ENCODE assay signal across 9 cellular contexts in genomic region chr5:33969572-33970452, GRCh38. TPM values are rescaled to one million over a fixed set of nuclear protein-coding genes. Genes with fewer than 3 reads are reported as not detected.
A peak's percentile ranks its signal among the peaks of the same experiment; 100 is the strongest.
DNase-seq lines count a peak whose midpoint lies in the region; ATAC-seq, FAIRE-seq and TF ChIP-seq lines count a peak whose summit lies in the region.
"Had no signal": no experiment of that assay in that cellular context is flagged by ENCODE, and none has a peak within 500 bp of the region (broad histone marks: within the 10 kb centered on the region; RNA-seq: fewer than 3 reads in every experiment).

No MANE protein-coding gene starts in this region.

- CTCF ChIA-PET in PC-9 (lab: Charles Lee) (interaction anchor here (0.5 to 2.8 kb wide), 31 partner anchors 9 to 1598 kb away, joined by 3 to 46 read pairs (median 4); partner anchors contain the start of genes ADAMTS12, AMACR and TARS1), H1 (lab: Charles Lee; ENCODE audit: partially characterized antibody) (interaction anchor here (0.6 to 4.7 kb wide), 56 partner anchors 9 to 535 kb away, joined by 3 to 46 read pairs (median 4); partner anchors contain the start of gene RXFP3)

- H3K27me3 ChIP-seq in PC-9 (ENCODE audit: insufficient read depth, low read depth) (no peaks in the 10 kb centered on the region), H1 (replicated peaks in 1 of 4; ENCODE audit: control insufficient read depth in 3 of 4, extremely low read depth in 1 of 4, insufficient read depth in 3 of 4, low read length in 3 of 4) (no peaks in the 10 kb centered on the region), mesenchymal stem cell (ENCODE audit: control insufficient read depth in 1 of 2, insufficient read depth in 1 of 2, low read length in 2 of 2) (no peaks in the 10 kb centered on the region)

- H3K27ac ChIP-seq in PC-9, result no peak overlapping the region
- no peak overlapping the region for H3K27ac ChIP-seq in H1 (ENCODE audit: low read depth, low read length)
- no peak overlapping the region for H3K27ac ChIP-seq in mesenchymal stem cell (ENCODE audit: low read length, poor library complexity, severe bottlenecking)
- H3K27ac ChIP-seq: skin epidermis had no signal

- H4K5ac ChIP-seq in H1 (ENCODE audit: insufficient read length, low read depth, low read length), result no peak overlapping the region

- TF ChIP-seq CTCF in PC-9 (conservative IDR thresholded peaks at IDR 0.05) (peak; percentile 90), H1 (IDR thresholded peaks at IDR 0.05; ENCODE audit: control extremely low read depth in 1 of 3, insufficient read depth in 1 of 3, low read depth in 1 of 3, low read length in 3 of 3) (peak in 2 of 3 experiments; percentile 74 to 84; a peak in 3 of 4 replicates)

- BruUV-seq in PC-9 (replicated peaks; lab: Mats Ljungman, UMichigan), result no TSS peak

- H3K14ac ChIP-seq in H1 (ENCODE audit: insufficient read length), result no peak overlapping the region
- no peak overlapping the region for H3K14ac ChIP-seq in mesenchymal stem cell (ENCODE audit: low read length in 2 of 2)

- ATAC-seq in GM19328 (IDR thresholded peaks at IDR 0.05; ENCODE audit: unreplicated experiment) (peak; percentile 61), HG03460 (IDR thresholded peaks at IDR 0.05; ENCODE audit: unreplicated experiment) (peak; percentile 70), GM18873 (IDR thresholded peaks at IDR 0.05; ENCODE audit: low FRiP score, unreplicated experiment) (no peak)

- H3K79me2 ChIP-seq in PC-9 (ENCODE audit: low read depth) (no peaks in the 10 kb centered on the region), H1 (ENCODE audit: control insufficient read depth in 1 of 2, insufficient read depth in 2 of 2, low read length in 2 of 2) (no peaks in the 10 kb centered on the region)

- H2BK120ac ChIP-seq in H1 (replicated peaks; ENCODE audit: low read depth, low read length) (no peak overlapping the region), mesenchymal stem cell (ENCODE audit: low read depth, low read length) (no peak overlapping the region)

- H3K79me1 ChIP-seq in H1 (ENCODE audit: low read depth, low read length) (no peaks in the 10 kb centered on the region), mesenchymal stem cell (replicated peaks; ENCODE audit: low read length, poor library complexity, severe bottlenecking) (no peaks in the 10 kb centered on the region)

- H3K36me3 ChIP-seq in PC-9 (ENCODE audit: low read depth), result no peaks in the 10 kb centered on the region
- no peaks in the 10 kb centered on the region for H3K36me3 ChIP-seq in H1 (ENCODE audit: control insufficient read depth in 2 of 4, insufficient read depth in 4 of 4, low read length in 3 of 4)
- no peaks in the 10 kb centered on the region for H3K36me3 ChIP-seq in mesenchymal stem cell (ENCODE audit: control insufficient read depth in 1 of 2, insufficient read depth in 2 of 2, low read depth in 1 of 2, low read length in 2 of 2)

- H3K4me2 ChIP-seq in PC-9 (0 out of 2 replicates have a peak overlapping the region, but pooled peaks have one; percentile 1), H1 (ENCODE audit: insufficient read depth in 1 of 2, low read depth in 2 of 2, low read length in 2 of 2) (no peak overlapping the region), mesenchymal stem cell (ENCODE audit: low read length, poor library complexity, severe bottlenecking) (no peak overlapping the region)

- TF ChIP-seq RAD21 in H1 (IDR thresholded peaks at IDR 0.05 in 1 of 2, conservative IDR thresholded peaks at IDR 0.05 in 1 of 2; ENCODE audit: low read depth in 2 of 2, low read length in 2 of 2), result peak; percentile 90 to 91

- POLR2A ChIA-PET in PC-9 (lab: Charles Lee; ENCODE audit: unreplicated experiment), result interaction anchor here (0.6 kb wide), 3 partner anchors 111 to 531 kb away, joined by 3 to 8 read pairs (median 6); no protein-coding TSS in a partner anchor
- POLR2A ChIA-PET in H1 (lab: Charles Lee; ENCODE audit: partially characterized antibody), result interaction anchor here (0.6 to 2.1 kb wide), 6 partner anchors 9 to 528 kb away, joined by 3 to 6 read pairs (median 3); no protein-coding TSS in a partner anchor

- H4K91ac ChIP-seq in H1 (replicated peaks; ENCODE audit: insufficient read length, low read length), result no peak overlapping the region
- H4K91ac ChIP-seq in mesenchymal stem cell (ENCODE audit: low read length), result no peak overlapping the region

- FAIRE-seq in H1 (lab: Jason Lieb, UNC), result peak; percentile 83

- 0 out of 2 replicates have a peak overlapping the region, but pooled peaks have one; percentile 11 for H2BK12ac ChIP-seq in H1 (ENCODE audit: low read depth, low read length)
- peak overlapping the region in 1 of 2 experiments; percentile 45 for H2BK12ac ChIP-seq in mesenchymal stem cell (ENCODE audit: low read length in 2 of 2)

- intact Hi-C loops in PC-9 (cut with micrococcal nuclease; ENCODE audit: unreplicated experiment), result loop anchor here (1.0 kb wide), 3 partner anchors 36 to 534 kb away; no protein-coding TSS in a partner anchor

- DNase-seq in DMS114 treated with DMSO at 0.1 percent for 48 hours (lab: John Stamatoyannopoulos, UW; ENCODE audit: unreplicated experiment), result peak; percentile 7
- peak; percentile 59 to 64 for DNase-seq in PC-9
- DNase-seq in H1 (ENCODE audit: low read depth in 1 of 2, low spot score in 2 of 2), result no peak
- DNase-seq in mesenchymal stem cell, result peak; percentile 67
- DNase-seq in stimulated activated CD4-positive, alpha-beta T cell treated with anti-CD3 and anti-CD28 coated beads, Interleukin-12 subunit alpha, Interleukin-12 subunit beta, amount 100 ng/mL, for 4 hours, result no peak

- H2BK5ac ChIP-seq in H1 (ENCODE audit: low read depth, low read length) (no peak overlapping the region), mesenchymal stem cell (ENCODE audit: low read depth, low read length, poor library complexity, severe bottlenecking) (no peak overlapping the region)

- H3K9me3 ChIP-seq in PC-9 (ENCODE audit: insufficient read depth, low read depth), result no peaks in the 10 kb centered on the region
- no peaks in the 10 kb centered on the region for H3K9me3 ChIP-seq in H1 (ENCODE audit: insufficient read depth in 2 of 2, low read depth in 1 of 2, low read length in 1 of 2)
- H3K9me3 ChIP-seq in mesenchymal stem cell (ENCODE audit: control insufficient read depth, low read length), result no peaks in the 10 kb centered on the region

- 0 out of 2 replicates have a peak overlapping the region, but pooled peaks have one; percentile 34 for H2BK15ac ChIP-seq in H1 (ENCODE audit: low read length)
- H2BK15ac ChIP-seq in mesenchymal stem cell (ENCODE audit: low read depth, poor library complexity, severe bottlenecking), result no peak overlapping the region

- H3K23ac ChIP-seq in H1 (ENCODE audit: insufficient read length), result no peak overlapping the region
- no peak overlapping the region for H3K23ac ChIP-seq in mesenchymal stem cell (ENCODE audit: low read length in 2 of 2)

- no peak overlapping the region for H2AFZ ChIP-seq in PC-9
- peak overlapping the region; percentile 83 for H2AFZ ChIP-seq in H1 (ENCODE audit: low read length)
- H2AFZ ChIP-seq in mesenchymal stem cell (ENCODE audit: low read depth, low read length), result no peak overlapping the region

- H3K4me1 ChIP-seq in PC-9 (replicated peaks; ENCODE audit: insufficient read depth) (0 out of 2 replicates have a peak, but pooled peaks cover 3% of the 10 kb centered on the region), H1 (replicated peaks in 1 of 4; ENCODE audit: control insufficient read depth in 3 of 4, insufficient read depth in 4 of 4, low read length in 3 of 4) (no peaks in the 10 kb centered on the region), mesenchymal stem cell (ENCODE audit: control insufficient read depth, insufficient read depth, low read depth, low read length) (no peaks in the 10 kb centered on the region)

- H3K18ac ChIP-seq in H1 (ENCODE audit: extremely low read depth, low read length), result no peak overlapping the region
- peak overlapping the region in 1 of 2 experiments; percentile 5 for H3K18ac ChIP-seq in mesenchymal stem cell (ENCODE audit: low read depth in 1 of 2, low read length in 2 of 2)

- no peak overlapping the region for H3K56ac ChIP-seq in H1 (replicated peaks; ENCODE audit: insufficient read length, low read depth, low read length)

- no peaks in the 10 kb centered on the region for H3F3A ChIP-seq in PC-9 (ENCODE audit: insufficient read depth, low read depth)

- TF ChIP-seq EP300 in H1 (IDR thresholded peaks at IDR 0.05; ENCODE audit: borderline replicate concordance in 1 of 2, low read depth in 2 of 2, low read length in 2 of 2), result no peak

- H3K4me3 ChIP-seq in PC-9, result no peak overlapping the region
- no peak overlapping the region for H3K4me3 ChIP-seq in H1 (ENCODE audit: extremely low read depth in 1 of 4, insufficient read depth in 2 of 4, low read depth in 3 of 4, low read length in 4 of 4)
- no peak overlapping the region for H3K4me3 ChIP-seq in mesenchymal stem cell (ENCODE audit: insufficient read depth in 1 of 2, low read depth in 1 of 2, low read length in 2 of 2)
- H3K4me3 ChIP-seq: skin epidermis had no signal

- no peaks in the 10 kb centered on the region for H3K9me2 ChIP-seq in PC-9 (ENCODE audit: insufficient read depth)

- H3K4ac ChIP-seq in H1 (replicated peaks; ENCODE audit: insufficient read length, low read depth, low read length) (no peak overlapping the region), mesenchymal stem cell (ENCODE audit: low read depth in 1 of 2, low read length in 2 of 2) (no peak overlapping the region)

- H4K8ac ChIP-seq in H1 (ENCODE audit: extremely low read depth, insufficient read depth, low read length), result no peak overlapping the region
- H4K8ac ChIP-seq in mesenchymal stem cell (ENCODE audit: low read length), result no peak overlapping the region

- H4K20me1 ChIP-seq in PC-9 (ENCODE audit: insufficient read depth), result no peaks in the 10 kb centered on the region
- H4K20me1 ChIP-seq in H1 (replicated peaks in 1 of 2; ENCODE audit: control insufficient read depth in 1 of 2, insufficient read depth in 2 of 2, low read length in 2 of 2), result no peaks in the 10 kb centered on the region

- H3K23me2 ChIP-seq in H1 (ENCODE audit: low read depth, low read length), result no peaks in the 10 kb centered on the region

- no peak overlapping the region; the same call in 1 of the 2 replicates for H2BK20ac ChIP-seq in H1 (ENCODE audit: low read length)

- H2AK5ac ChIP-seq in H1 (ENCODE audit: low read depth, low read length) (no peak overlapping the region), mesenchymal stem cell (ENCODE audit: low read length, severe bottlenecking) (no peak overlapping the region)

- 67% methylated on average over 10 of the region's 10 CpGs; no CpG with 5 or more reads in 1 of the 2 experiments for WGBS in H1 (ENCODE audit: extremely low coverage in 1 of 2, insufficient coverage in 1 of 2, insufficient read length in 1 of 2, insufficient replicate concordance in 2 of 2, low coverage in 1 of 2, low lambda C conversion rate in 2 of 2, missing lambda C conversion rate in 1 of 2), 2 experiments
- WGBS in mesenchymal stem cell, result 55% methylated on average over 10 of the region's 10 CpGs

- no peak for TF ChIP-seq POLR2A in H1 (IDR thresholded peaks at IDR 0.05; ENCODE audit: control extremely low read depth in 1 of 2, low read depth in 2 of 2, low read length in 2 of 2)

- H3K9ac ChIP-seq in H1 (replicated peaks in 1 of 4; ENCODE audit: extremely low read depth in 1 of 4, low read depth in 3 of 4, low read length in 3 of 4) (no peak overlapping the region), mesenchymal stem cell (ENCODE audit: low read length) (peak overlapping the region; percentile 7)

RNA-seq across cellular contexts. Expression of gene SLC45A2, which starts 14.7 kb away (rescaled TPM):
- total RNA-seq in PC-9 (2021), result 0.20 and 0.33 TPM in 2 replicates
- not detected in 2 replicates for total RNA-seq in H1 (2021; fragmentation: NEBNext Ultra II Directional; extraction: Animal tissue kit (Norgen Biotek cat#: 25700))
- 0.09 TPM in 1 of 2 replicates, not detected in the other for polyA plus RNA-seq in H1 (2011; rRNA removed)
- 0.08 TPM for polyA plus RNA-seq in H1 (2011; cell fraction: cytosol; rRNA removed)
- polyA plus RNA-seq in H1 (2011; cell fraction: nucleus; rRNA removed), result 0.11 TPM
- not detected in 4 replicates for polyA plus RNA-seq in H1 (2012, experiment 1 of 2)
- polyA plus RNA-seq in H1 (2012, experiment 2 of 2), result not detected
- polyA plus RNA-seq in H1 (2013, experiment 1 of 2), result not detected
- polyA plus RNA-seq in H1 (2013, experiment 2 of 2), result 0.09 TPM
- polyA minus RNA-seq in H1 (2011; rRNA and poly(A)+ RNA removed), result 0.54 TPM in 1 of 2 replicates, not detected in the other
- polyA minus RNA-seq in H1 (2011; cell fraction: cytosol; rRNA and poly(A)+ RNA removed), result not detected
- 1.6 TPM for polyA minus RNA-seq in H1 (2011; cell fraction: nucleus; rRNA and poly(A)+ RNA removed)
- 0.28 TPM for polyA plus RNA-seq in mesenchymal stem cell (2013, experiment 1 of 2)
- polyA plus RNA-seq in mesenchymal stem cell (2013, experiment 2 of 2), result 0.23 TPM

RNA-seq across cellular contexts. Expression of gene RXFP3, which starts 33.6 kb away (rescaled TPM):
- not detected in 2 replicates for total RNA-seq in PC-9 (2021)
- 0.15 TPM in 1 of 2 replicates, not detected in the other for total RNA-seq in H1 (2021; fragmentation: NEBNext Ultra II Directional; extraction: Animal tissue kit (Norgen Biotek cat#: 25700))
- 0.13 TPM in 1 of 2 replicates, not detected in the other for polyA plus RNA-seq in H1 (2011; rRNA removed)
- polyA plus RNA-seq in H1 (2011; cell fraction: cytosol; rRNA removed), result 0.08 TPM
- 0.07 TPM for polyA plus RNA-seq in H1 (2011; cell fraction: nucleus; rRNA removed)
- 0.09 to 0.12 TPM (median 0.12 TPM) in 3 of 4 replicates, not detected in the other for polyA plus RNA-seq in H1 (2012, experiment 1 of 2)
- polyA plus RNA-seq in H1 (2012, experiment 2 of 2), result not detected
- not detected for polyA plus RNA-seq in H1 (2013, experiment 1 of 2)
- 0.04 TPM for polyA plus RNA-seq in H1 (2013, experiment 2 of 2)
- 0.29 TPM in 1 of 2 replicates, not detected in the other for polyA minus RNA-seq in H1 (2011; rRNA and poly(A)+ RNA removed)
- polyA minus RNA-seq in H1 (2011; cell fraction: cytosol; rRNA and poly(A)+ RNA removed), result not detected
- not detected for polyA minus RNA-seq in H1 (2011; cell fraction: nucleus; rRNA and poly(A)+ RNA removed)
- not detected for polyA plus RNA-seq in mesenchymal stem cell (2013, experiment 1 of 2)
- not detected for polyA plus RNA-seq in mesenchymal stem cell (2013, experiment 2 of 2)

RNA-seq across cellular contexts. Expression of gene AMACR, which starts 38.0 kb away (rescaled TPM):
- total RNA-seq in PC-9 (2021), result 31.1 and 31.2 TPM in 2 replicates
- 10.1 and 12.6 TPM in 2 replicates for total RNA-seq in H1 (2021; fragmentation: NEBNext Ultra II Directional; extraction: Animal tissue kit (Norgen Biotek cat#: 25700))
- 8.7 and 9.1 TPM in 2 replicates for polyA plus RNA-seq in H1 (2011; rRNA removed)
- 10.8 TPM for polyA plus RNA-seq in H1 (2011; cell fraction: cytosol; rRNA removed)
- polyA plus RNA-seq in H1 (2011; cell fraction: nucleus; rRNA removed), result 5.1 TPM
- polyA plus RNA-seq in H1 (2012, experiment 1 of 2), result 7.9 to 11.0 TPM (median 9.3 TPM) in 4 replicates
- polyA plus RNA-seq in H1 (2012, experiment 2 of 2), result 2.5 TPM
- polyA plus RNA-seq in H1 (2013, experiment 1 of 2), result 6.5 TPM
- polyA plus RNA-seq in H1 (2013, experiment 2 of 2), result 5.5 TPM
- 10.2 and 13.1 TPM in 2 replicates for polyA minus RNA-seq in H1 (2011; rRNA and poly(A)+ RNA removed)
- polyA minus RNA-seq in H1 (2011; cell fraction: cytosol; rRNA and poly(A)+ RNA removed), result 8.1 TPM
- polyA minus RNA-seq in H1 (2011; cell fraction: nucleus; rRNA and poly(A)+ RNA removed), result 5.7 TPM
- 8.2 TPM for polyA plus RNA-seq in mesenchymal stem cell (2013, experiment 1 of 2)
- 8.6 TPM for polyA plus RNA-seq in mesenchymal stem cell (2013, experiment 2 of 2)

Comparison
In these comparisons a context has a peak if more than half of its experiments do, and no peak if none do; other contexts are left out.
1. DNase-seq: peak in DMS114 treated with DMSO at 0.1 percent for 48 hours (single experiment), PC-9 (2 of 2) and mesenchymal stem cell (single experiment); none in H1 (0 of 2) and stimulated activated CD4-positive, alpha-beta T cell treated with anti-CD3 and anti-CD28 coated beads, Interleukin-12 subunit alpha, Interleukin-12 subunit beta, amount 100 ng/mL, for 4 hours (single experiment).